ENCODE assay signal across 1 cellular context in genomic region chr2:44163782-44164181, GRCh38.
TF ChIP-seq lines count a peak whose summit lies in the region.

No MANE protein-coding gene starts in this region.

TF ChIP-seq in H1, 55 proteins besides CTCF, POLR2A, EP300 and RAD21 (continued from another document):
- TF ChIP-seq TAF7 (optimal IDR thresholded peaks at IDR 0.05; ENCODE audit: borderline replicate concordance, low read depth, low read length) (no peak), RFX5 (IDR thresholded peaks at IDR 0.05; ENCODE audit: borderline replicate concordance, low read depth, low read length) (no peak), SP4 (IDR thresholded peaks at IDR 0.05; ENCODE audit: low read length) (no peak), SRF (IDR thresholded peaks at IDR 0.05; ENCODE audit: low read depth, low read length) (no peak), BACH1 (IDR thresholded peaks at IDR 0.05; ENCODE audit: low read length) (no peak), SAP30 (IDR thresholded peaks at IDR 0.05; ENCODE audit: insufficient read depth, insufficient replicate concordance, low read length) (no peak), SIN3A (conservative IDR thresholded peaks at IDR 0.05 in 1 of 2, IDR thresholded peaks at IDR 0.05 in 1 of 2; ENCODE audit: low read depth in 1 of 2, low read length in 2 of 2) (no peak), TCF12 (IDR thresholded peaks at IDR 0.05; ENCODE audit: low read depth, low read length) (no peak), SIX5 (IDR thresholded peaks at IDR 0.05; ENCODE audit: low read depth, low read length) (no peak)
